In genomic region chr22:17115311-17115710, GRCh38 we compare ENCODE assay signal across 25 cellular contexts. TPM values are rescaled to one million over a fixed set of nuclear protein-coding genes. Genes with fewer than 3 reads are reported as not detected.
DNase-seq lines count a peak whose midpoint lies in the region; ATAC-seq and TF ChIP-seq lines count a peak whose summit lies in the region.
"Had no signal": no experiment of that assay in that cellular context is flagged by ENCODE, and none has a peak within 500 bp of the region (broad histone marks: within the 10 kb centered on the region; RNA-seq: fewer than 3 reads in every experiment).

No MANE protein-coding gene starts in this region.

- no peaks in the 10 kb centered on the region for H3K27me3 ChIP-seq in naive thymus-derived CD4-positive, alpha-beta T cell (ENCODE audit: control insufficient read depth in 2 of 2, insufficient read depth in 2 of 2, low read length in 2 of 2)

- H3K27ac Mint-ChIP-seq in activated CD4-positive, alpha-beta T cell treated with anti-CD3 and anti-CD28 coated beads, Interleukin-2, amount 10 ng/mL, durations not matched to agents 24 days and 14 days: peak overlapping the region; percentile 61
- H3K27ac Mint-ChIP-seq in CD14-positive monocyte (peak overlapping the region; percentile 90 to 96 (median 95)), T-helper 17 cell (peak overlapping the region; percentile 93)
- H3K27ac Mint-ChIP-seq in naive thymus-derived CD4-positive, alpha-beta T cell: peak overlapping the region in 8 of 9 donors; percentile 63 to 92 (median 84)
- H3K27ac Mint-ChIP-seq: nephron had no signal

- TF ChIP-seq CTCF in CD14-positive monocyte (IDR thresholded peaks at IDR 0.05): no peak

- POLR2A ChIA-PET in naive thymus-derived CD4-positive, alpha-beta T cell (lab: Charles Lee): interaction anchor here (1.0 to 16.1 kb wide), 7 partner anchors 9 to 78 kb away, joined by 3 to 114 read pairs (median 3); no protein-coding TSS in a partner anchor

- ATAC-seq in T-helper 17 cell (no peak), HG02610 (IDR thresholded peaks at IDR 0.05; ENCODE audit: unreplicated experiment) (no peak), GM19023 (IDR thresholded peaks at IDR 0.05; ENCODE audit: unreplicated experiment) (no peak)
- ATAC-seq in naive thymus-derived CD4-positive, alpha-beta T cell: no peak
- ATAC-seq: A549, left cardiac atrium, Panc1, psoas muscle had no signal

- H3K4me3 ChIP-seq in naive thymus-derived CD4-positive, alpha-beta T cell (ENCODE audit: low read length): no peak overlapping the region
- H3K4me3 ChIP-seq: A549, psoas muscle, SJSA1, skin epidermis, stomach, upper lobe of left lung had no signal

- H3K4me1 Mint-ChIP-seq in activated CD4-positive, alpha-beta T cell treated with anti-CD3 and anti-CD28 coated beads, Interleukin-2, amount 10 ng/mL, durations not matched to agents 24 days and 14 days: peaks cover 61% of the 10 kb centered on the region
- H3K4me1 Mint-ChIP-seq in CD14-positive monocyte: peaks cover 98% of the 10 kb centered on the region
- peaks cover 66% of the 10 kb centered on the region for H3K4me1 Mint-ChIP-seq in T-helper 17 cell
- peaks cover 65 to 90% (median 85%) of the 10 kb centered on the region in 7 donors for H3K4me1 Mint-ChIP-seq in naive thymus-derived CD4-positive, alpha-beta T cell

- H3K27me3 Mint-ChIP-seq in activated CD4-positive, alpha-beta T cell treated with anti-CD3 and anti-CD28 coated beads, Interleukin-2, amount 10 ng/mL, durations not matched to agents 24 days and 14 days: peaks cover 4% of the 10 kb centered on the region
- H3K27me3 Mint-ChIP-seq in CD14-positive monocyte (ENCODE audit: low read depth in 3 of 3) (peaks cover 0 to 5% (median 2%) of the 10 kb centered on the region in 3 donors), T-helper 17 cell (no peaks in the 10 kb centered on the region)
- H3K27me3 Mint-ChIP-seq in naive thymus-derived CD4-positive, alpha-beta T cell: peaks cover 0 to 12% (median 0%) of the 10 kb centered on the region in 5 donors

- no peaks in the 10 kb centered on the region for H3K9me3 Mint-ChIP-seq in activated CD4-positive, alpha-beta T cell treated with anti-CD3 and anti-CD28 coated beads, Interleukin-2, amount 10 ng/mL, durations not matched to agents 24 days and 14 days
- H3K9me3 Mint-ChIP-seq in CD14-positive monocyte: peaks cover 0 to 2% (median 0%) of the 10 kb centered on the region in 7 donors
- no peaks in the 10 kb centered on the region for H3K9me3 Mint-ChIP-seq in naive thymus-derived CD4-positive, alpha-beta T cell
- H3K9me3 Mint-ChIP-seq: nephron had no signal

- no peak overlapping the region for H3K27ac ChIP-seq in naive thymus-derived CD4-positive, alpha-beta T cell (ENCODE audit: low read depth, low read length)
- H3K27ac ChIP-seq: A549, psoas muscle, SJSA1, skin epidermis, stomach, upper lobe of left lung had no signal

- CTCF ChIA-PET in naive thymus-derived CD4-positive, alpha-beta T cell (lab: Charles Lee): no interaction called here

- H3K4me3 Mint-ChIP-seq in activated CD4-positive, alpha-beta T cell treated with anti-CD3 and anti-CD28 coated beads, Interleukin-2, amount 10 ng/mL, durations not matched to agents 24 days and 14 days: peak overlapping the region; percentile 65
- peak overlapping the region; percentile 14 to 86 for H3K4me3 Mint-ChIP-seq in CD14-positive monocyte
- peak overlapping the region; percentile 83 for H3K4me3 Mint-ChIP-seq in T-helper 17 cell
- peak overlapping the region in 9 of 10 donors; percentile 69 to 88 (median 74) for H3K4me3 Mint-ChIP-seq in naive thymus-derived CD4-positive, alpha-beta T cell
- H3K4me3 Mint-ChIP-seq: nephron had no signal

- peaks cover 0 to 5% (median 0%) of the 10 kb centered on the region in 3 experiments for H3K36me3 ChIP-seq in naive thymus-derived CD4-positive, alpha-beta T cell (ENCODE audit: control insufficient read depth in 2 of 3, insufficient read depth in 3 of 3, low read length in 3 of 3)
- H3K36me3 ChIP-seq: SJSA1 had no signal

- peaks cover 39 to 59% of the 10 kb centered on the region in 2 donors for H3K4me1 ChIP-seq in naive thymus-derived CD4-positive, alpha-beta T cell (ENCODE audit: control insufficient read depth in 2 of 2, insufficient read depth in 2 of 2, low read length in 2 of 2)
- H3K4me1 ChIP-seq: psoas muscle had no signal

- intact Hi-C loops in activated CD4-positive, alpha-beta T cell treated with anti-CD3 and anti-CD28 coated beads, Interleukin-2, amount 10 ng/mL, durations not matched to agents 24 days and 14 days (cut with micrococcal nuclease): no loop called here
- intact Hi-C loops in CD14-positive monocyte (cut with micrococcal nuclease): loop anchor here in 1 of 2 donors (1.0 to 5.0 kb wide), 2 partner anchors 9 to 33 kb away; partner anchors contain the start of gene IL17RA
- intact Hi-C loops in naive thymus-derived CD4-positive, alpha-beta T cell (cut with micrococcal nuclease): no loop called here

- peaks cover 28% of the 10 kb centered on the region for H3K36me3 Mint-ChIP-seq in activated CD4-positive, alpha-beta T cell treated with anti-CD3 and anti-CD28 coated beads, Interleukin-2, amount 10 ng/mL, durations not matched to agents 24 days and 14 days (ENCODE audit: low read depth)
- H3K36me3 Mint-ChIP-seq in CD14-positive monocyte (peaks cover 35 to 54% of the 10 kb centered on the region in 2 donors), T-helper 17 cell (ENCODE audit: low read depth) (no peaks in the 10 kb centered on the region)
- H3K36me3 Mint-ChIP-seq in naive thymus-derived CD4-positive, alpha-beta T cell: peaks cover 0 to 9% (median 0%) of the 10 kb centered on the region in 5 donors

- H3K9me3 ChIP-seq in T-helper 17 cell (ENCODE audit: control insufficient read depth, low read length, poor library complexity, severe bottlenecking): no peaks in the 10 kb centered on the region
- H3K9me3 ChIP-seq in naive thymus-derived CD4-positive, alpha-beta T cell (ENCODE audit: control insufficient read depth in 2 of 3, low read length in 3 of 3): no peaks in the 10 kb centered on the region
- H3K9me3 ChIP-seq: A549, psoas muscle, upper lobe of left lung had no signal

- no peak for DNase-seq in activated CD4-positive, alpha-beta T cell treated with anti-CD3 and anti-CD28 coated beads, Interleukin-2, amount 10 ng/mL, durations not matched to agents 24 days and 14 days
- DNase-seq in activated CD4-positive, alpha-beta T cell treated with anti-CD3 and anti-CD28 coated beads, Interleukin-2, amount 50 U/mL, for 1 hour: no peak
- no peak for DNase-seq in CD14-positive monocyte (ENCODE audit: low spot score)
- no peak for DNase-seq in T-helper 17 cell
- no peak for DNase-seq in naive thymus-derived CD4-positive, alpha-beta T cell
- DNase-seq in 8988T: no peak
- DNase-seq: activated CD4-positive, CD25-positive, alpha-beta regulatory T cell treated with anti-CD3 and anti-CD28 coated beads, Interleukin-2, amount 50 U/mL, for 72 hours; EL; KG1; left cardiac atrium; mesenchymal stem cell; NCI-H1092; NCI-H2081; NCI-H446; psoas muscle; stimulated activated CD4-positive, alpha-beta T cell treated with anti-CD3 and anti-CD28 coated beads, Interleukin-2, amount 100 ng/mL, for 48 hours; stomach; upper lobe of left lung had no signal

RNA-seq across cellular contexts. Expression of gene TMEM121B, which starts 5.8 kb away (rescaled TPM):
- total RNA-seq in activated CD4-positive, alpha-beta T cell treated with anti-CD3 and anti-CD28 coated beads, Interleukin-2, amount 10 ng/mL, durations not matched to agents 24 days and 14 days: 0.16 and 0.17 TPM in 2 replicates
- polyA plus RNA-seq in CD14-positive monocyte: 1 to 10 TPM; 1.4 to 1.9 TPM
- under 1 TPM in 1 of 2 donors, not detected in 1; 0.20 TPM for total RNA-seq in T-helper 17 cell
- total RNA-seq in naive thymus-derived CD4-positive, alpha-beta T cell: 1 to 10 TPM in 1 of 5 experiments, under 1 TPM in 4; 0.13 to 2.6 (median 0.24) TPM
- not detected for polyA plus RNA-seq in naive thymus-derived CD4-positive, alpha-beta T cell

RNA-seq across cellular contexts. Expression of gene IL17RA, which starts 30.5 kb away (rescaled TPM):
- total RNA-seq in activated CD4-positive, alpha-beta T cell treated with anti-CD3 and anti-CD28 coated beads, Interleukin-2, amount 10 ng/mL, durations not matched to agents 24 days and 14 days: 18.4 and 19.8 TPM in 2 replicates
- 100 to 1,000 TPM in 1 of 2 donors, 10 to 100 TPM in 1; 68.3 to 118 TPM for polyA plus RNA-seq in CD14-positive monocyte
- 10 to 100 TPM; 26.2 to 31.0 TPM for total RNA-seq in T-helper 17 cell
- 10 to 100 TPM; 51.9 to 91.8 (median 76.5) TPM for total RNA-seq in naive thymus-derived CD4-positive, alpha-beta T cell
- polyA plus RNA-seq in naive thymus-derived CD4-positive, alpha-beta T cell: 10 to 100 TPM; 45.8 to 69.8 TPM

RNA-seq across cellular contexts. Expression of gene HDHD5, which starts 43.8 kb away (rescaled TPM):
- total RNA-seq in activated CD4-positive, alpha-beta T cell treated with anti-CD3 and anti-CD28 coated beads, Interleukin-2, amount 10 ng/mL, durations not matched to agents 24 days and 14 days: 47.4 and 49.5 TPM in 2 replicates
- polyA plus RNA-seq in CD14-positive monocyte: 100 to 1,000 TPM in 1 of 2 donors, 10 to 100 TPM in 1; 79.9 to 119 TPM
- 10 to 100 TPM; 16.7 to 17.4 TPM for total RNA-seq in T-helper 17 cell
- 10 to 100 TPM; 18.8 to 50.9 (median 26.2) TPM for total RNA-seq in naive thymus-derived CD4-positive, alpha-beta T cell
- polyA plus RNA-seq in naive thymus-derived CD4-positive, alpha-beta T cell: 10 to 100 TPM; 67.5 to 78.7 TPM
